10 cellular contexts compared by ENCODE assay signal in the genomic region with DNA sequence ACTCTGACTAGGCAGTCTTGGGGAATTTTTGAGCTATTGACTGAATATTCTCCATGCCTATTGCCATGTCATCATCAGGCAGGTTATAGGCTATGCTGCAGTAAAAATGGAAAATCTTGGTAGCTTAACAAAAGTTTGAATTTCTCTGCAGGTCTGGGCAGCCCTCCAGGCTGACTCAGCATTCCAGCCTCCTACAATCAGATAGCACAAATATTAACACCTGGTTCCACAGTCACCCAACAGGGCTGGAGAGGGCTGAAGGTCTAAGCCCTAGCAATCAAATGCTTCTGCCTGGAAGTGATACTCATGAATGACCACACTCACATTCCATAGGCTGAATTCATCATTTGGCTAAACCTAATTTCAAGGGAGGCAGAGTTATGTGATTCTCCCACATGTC. TPM values are rescaled to one million over a fixed set of nuclear protein-coding genes. Genes with fewer than 3 reads are reported as not detected.
DNase-seq lines count a peak whose midpoint lies in the region; ATAC-seq and TF ChIP-seq lines count a peak whose summit lies in the region.
"Had no signal": no experiment of that assay in that cellular context is flagged by ENCODE, and none has a peak within 500 bp of the region (broad histone marks: within the 10 kb centered on the region; RNA-seq: fewer than 3 reads in every experiment).

No MANE protein-coding gene starts in this region.

- no peak overlapping the region for H3K14ac ChIP-seq in mesenchymal stem cell (ENCODE audit: low read length in 2 of 2)

- no peak overlapping the region for H2AFZ ChIP-seq in mesenchymal stem cell (ENCODE audit: low read depth, low read length)

- no peaks in the 10 kb centered on the region for H3K79me1 ChIP-seq in mesenchymal stem cell (replicated peaks; ENCODE audit: low read length, poor library complexity, severe bottlenecking)

- no peak overlapping the region for H3K23ac ChIP-seq in mesenchymal stem cell (ENCODE audit: low read length in 2 of 2)

- H3K27ac ChIP-seq in mesenchymal stem cell (ENCODE audit: low read length, poor library complexity, severe bottlenecking): peak overlapping the region; percentile 84
- no peak overlapping the region for H3K27ac ChIP-seq in left ventricle myocardium inferior (replicated peaks)
- H3K27ac ChIP-seq in dorsolateral prefrontal cortex: no peak overlapping the region
- H3K27ac ChIP-seq: C4-2B had no signal

- H3K27me3 ChIP-seq in mesenchymal stem cell (ENCODE audit: control insufficient read depth in 1 of 2, insufficient read depth in 1 of 2, low read length in 2 of 2) (no peaks in the 10 kb centered on the region), left ventricle myocardium inferior (ENCODE audit: low read depth) (no peaks in the 10 kb centered on the region), dorsolateral prefrontal cortex (no peaks in the 10 kb centered on the region)

- intact Hi-C loops in left ventricle myocardium inferior (cut with micrococcal nuclease) (no loop called here), dorsolateral prefrontal cortex (cut with DNase I) (no loop called here)

- no peak overlapping the region for H3K4me3 ChIP-seq in choroid plexus epithelial cell (ENCODE audit: low read depth, low read length)
- H3K4me3 ChIP-seq in mesenchymal stem cell (ENCODE audit: insufficient read depth in 1 of 2, low read depth in 1 of 2, low read length in 2 of 2): peak overlapping the region in 1 of 2 experiments; percentile 45
- H3K4me3 ChIP-seq in left ventricle myocardium inferior: no peak overlapping the region
- H3K4me3 ChIP-seq in dorsolateral prefrontal cortex: no peak overlapping the region

- no peak overlapping the region for H3K4me2 ChIP-seq in mesenchymal stem cell (ENCODE audit: low read length, poor library complexity, severe bottlenecking)

- DNase-seq in AG08395 (ENCODE audit: low spot score) (peak; percentile 84), LHCN-M2 (ENCODE audit: low read depth) (peak; percentile 93), choroid plexus epithelial cell (ENCODE audit: low read depth) (peak; percentile 95), mesenchymal stem cell (peak; percentile 73), left ventricle myocardium inferior (no peak), NCI-H2171 (lab: John Stamatoyannopoulos, UW) (no peak), dorsolateral prefrontal cortex (no peak)
- DNase-seq: activated gamma-delta T cell had no signal

- peak overlapping the region; percentile 82 to 83 for H2BK12ac ChIP-seq in mesenchymal stem cell (ENCODE audit: low read length in 2 of 2)

- H4K91ac ChIP-seq in mesenchymal stem cell (ENCODE audit: low read length): peak overlapping the region; percentile 59

- H4K8ac ChIP-seq in mesenchymal stem cell (ENCODE audit: low read length): no peak overlapping the region

- no peak overlapping the region for H2BK15ac ChIP-seq in mesenchymal stem cell (ENCODE audit: low read depth, poor library complexity, severe bottlenecking)

- TF ChIP-seq CTCF in choroid plexus epithelial cell (conservative IDR thresholded peaks at IDR 0.05; ENCODE audit: low read depth, low read length) (no peak), left ventricle myocardium inferior (IDR thresholded peaks at IDR 0.05; ENCODE audit: borderline replicate concordance) (no peak), dorsolateral prefrontal cortex (IDR thresholded peaks at IDR 0.05 in 54 of 56, conservative IDR thresholded peaks at IDR 0.05 in 2 of 56; ENCODE audit: low read depth in 1 of 56, partially characterized antibody in 56 of 56) (no peak)

- peak overlapping the region; percentile 8 for H2BK5ac ChIP-seq in mesenchymal stem cell (ENCODE audit: low read depth, low read length, poor library complexity, severe bottlenecking)

- H3K4me1 ChIP-seq in mesenchymal stem cell (ENCODE audit: control insufficient read depth, insufficient read depth, low read depth, low read length) (peaks cover 7% of the 10 kb centered on the region), left ventricle myocardium inferior (no peaks in the 10 kb centered on the region)

- H2AK5ac ChIP-seq in mesenchymal stem cell (ENCODE audit: low read length, severe bottlenecking): no peak overlapping the region

- no peaks in the 10 kb centered on the region for H3K36me3 ChIP-seq in mesenchymal stem cell (ENCODE audit: control insufficient read depth in 1 of 2, insufficient read depth in 2 of 2, low read depth in 1 of 2, low read length in 2 of 2)
- no peaks in the 10 kb centered on the region for H3K36me3 ChIP-seq in left ventricle myocardium inferior

- H3K9me3 ChIP-seq in mesenchymal stem cell (ENCODE audit: control insufficient read depth, low read length): no peaks in the 10 kb centered on the region
- no peaks in the 10 kb centered on the region for H3K9me3 ChIP-seq in left ventricle myocardium inferior (replicated peaks)

- H3K9ac ChIP-seq in mesenchymal stem cell (ENCODE audit: low read length): peak overlapping the region; percentile 44

- peak overlapping the region; percentile 59 for H2BK120ac ChIP-seq in mesenchymal stem cell (ENCODE audit: low read depth, low read length)

- ATAC-seq in HG03571 (IDR thresholded peaks at IDR 0.05; ENCODE audit: unreplicated experiment): no peak

- peak overlapping the region in 1 of 2 experiments; percentile 83 for H3K18ac ChIP-seq in mesenchymal stem cell (ENCODE audit: low read depth in 1 of 2, low read length in 2 of 2)

- peak overlapping the region in 1 of 2 experiments; percentile 24 for H3K4ac ChIP-seq in mesenchymal stem cell (ENCODE audit: low read depth in 1 of 2, low read length in 2 of 2)

RNA-seq across cellular contexts. Expression of a gene that starts 9.6 kb away (rescaled TPM):
- total RNA-seq in LHCN-M2 (2014; rRNA removed): 34.4 and 36.1 TPM in 2 replicates
- 15.8 TPM for polyA plus RNA-seq in LHCN-M2 (2012)
- 51.4 TPM for polyA plus RNA-seq in mesenchymal stem cell (2013, experiment 1 of 2)
- polyA plus RNA-seq in mesenchymal stem cell (2013, experiment 2 of 2): 52.2 TPM
- 16.7 TPM for total RNA-seq in left ventricle myocardium inferior
- 100 to 1,000 TPM; 112 to 532 (median 333) TPM for total RNA-seq in dorsolateral prefrontal cortex

Comparison
In these comparisons a context has a peak if more than half of its experiments do, and no peak if none do; other contexts are left out.
1. DNase-seq: peak in AG08395 (single experiment), LHCN-M2 (single experiment), choroid plexus epithelial cell (single experiment) and mesenchymal stem cell (single experiment); none in left ventricle myocardium inferior (single experiment), NCI-H2171 (single experiment) and dorsolateral prefrontal cortex (0 of 10).